Comparison of ENCODE assay signal across 6 cellular contexts in the genomic region with DNA sequence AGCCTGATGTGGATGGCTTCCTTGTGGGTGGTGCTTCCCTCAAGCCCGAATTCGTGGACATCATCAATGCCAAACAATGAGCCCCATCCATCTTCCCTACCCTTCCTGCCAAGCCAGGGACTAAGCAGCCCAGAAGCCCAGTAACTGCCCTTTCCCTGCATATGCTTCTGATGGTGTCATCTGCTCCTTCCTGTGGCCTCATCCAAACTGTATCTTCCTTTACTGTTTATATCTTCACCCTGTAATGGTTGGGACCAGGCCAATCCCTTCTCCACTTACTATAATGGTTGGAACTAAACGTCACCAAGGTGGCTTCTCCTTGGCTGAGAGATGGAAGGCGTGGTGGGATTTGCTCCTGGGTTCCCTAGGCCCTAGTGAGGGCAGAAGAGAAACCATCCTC. TPM values are rescaled to one million over a fixed set of nuclear protein-coding genes. Genes with fewer than 3 reads are reported as not detected.
DNase-seq lines count a peak whose midpoint lies in the region; ATAC-seq and TF ChIP-seq lines count a peak whose summit lies in the region.
"Not testable (repeated sequence)": the region's sequence is repeated elsewhere in the genome, so short reads cannot be mapped to it uniquely, and the experiment has no call there.

No MANE protein-coding gene starts in this region.

- not testable (repeated sequence) for H3F3A ChIP-seq in Loucy (ENCODE audit: low read depth)

- H3K36me3 ChIP-seq in Loucy (ENCODE audit: insufficient read depth, low read length) (peaks cover 27% of the 10 kb centered on the region; the same call in 1 of the 2 replicates), neutrophil (peaks cover 21% of the 10 kb centered on the region)

- H4K20me1 ChIP-seq in Loucy (ENCODE audit: insufficient read depth, low read length, poor library complexity, severe bottlenecking): peaks cover 51% of the 10 kb centered on the region

- H3K27me3 ChIP-seq in CD4-positive, alpha-beta T cell (ENCODE audit: control insufficient read depth, insufficient read depth, low read length); Loucy (ENCODE audit: insufficient read depth, low read length, poor library complexity, severe bottlenecking); neutrophil: not testable (repeated sequence)

- H3K79me2 ChIP-seq in Loucy (ENCODE audit: insufficient read depth, low read length): peaks cover 67% of the 10 kb centered on the region

- not testable (repeated sequence) for DNase-seq in CD4-positive, alpha-beta T cell; activated CD4-positive, alpha-beta T cell treated with anti-CD3 and anti-CD28 coated beads for 36 hours; activated naive CD8-positive, alpha-beta T cell treated with anti-CD3 and anti-CD28 coated beads, Interleukin-2, amount 10 ng/mL, durations not matched to agents 7 days and 5 days
- DNase-seq in fibroblast of gingiva (ENCODE audit: low read depth): peak; percentile 28

- peak overlapping the region; percentile 98 for H3K4me2 ChIP-seq in Loucy (ENCODE audit: low read depth, low read length, poor library complexity, severe bottlenecking)

- peak overlapping the region; percentile 94 for H3K4me3 ChIP-seq in Loucy (ENCODE audit: low read length, poor library complexity, severe bottlenecking)
- H3K4me3 ChIP-seq in neutrophil (ENCODE audit: low read depth in 1 of 2, low read length in 1 of 2): not testable (repeated sequence)

- peaks cover 38% of the 10 kb centered on the region for H3K36me3 Mint-ChIP-seq in CD4-positive, alpha-beta T cell (ENCODE audit: low read depth)
- H3K36me3 Mint-ChIP-seq in activated CD4-positive, alpha-beta T cell treated with anti-CD3 and anti-CD28 coated beads for 36 hours (ENCODE audit: low read depth): peaks cover 66% of the 10 kb centered on the region
- peaks cover 31% of the 10 kb centered on the region for H3K36me3 Mint-ChIP-seq in activated naive CD8-positive, alpha-beta T cell treated with anti-CD3 and anti-CD28 coated beads, Interleukin-2, amount 10 ng/mL, durations not matched to agents 7 days and 5 days

- intact Hi-C loops in CD4-positive, alpha-beta T cell (cut with DNase I, micrococcal nuclease): loop anchor here (5.0 kb wide), 2 partner anchors 42 to 147 kb away; partner anchors contain the start of genes ENO2 (in 1 of the 2) and LPCAT3 (in 1 of the 2)
- intact Hi-C loops in activated CD4-positive, alpha-beta T cell treated with anti-CD3 and anti-CD28 coated beads for 36 hours (cut with DNase I, micrococcal nuclease): loop anchor here in 1 of 2 experiments (5.0 kb wide), 2 partner anchors 67 to 92 kb away; no protein-coding TSS in a partner anchor

- peak overlapping the region; percentile 92 for H3K9ac ChIP-seq in Loucy (ENCODE audit: low read depth, low read length, poor library complexity, severe bottlenecking)

- not testable (repeated sequence) for H3K9me3 ChIP-seq in CD4-positive, alpha-beta T cell (ENCODE audit: control insufficient read depth, low read length); Loucy (ENCODE audit: insufficient read depth, low read depth, low read length); neutrophil

- POLR2A ChIA-PET in CD4-positive, alpha-beta T cell (lab: Charles Lee): interaction anchor here (4.2 kb wide), 1 partner anchor 18 kb away, joined by 106 read pairs; the partner anchor contains the start of genes CDCA3 and USP5
- POLR2A ChIA-PET in activated CD4-positive, alpha-beta T cell treated with anti-CD3 and anti-CD28 coated beads for 36 hours (lab: Charles Lee): interaction anchor here (0.6 to 6.8 kb wide), 4 partner anchors 18 to 177 kb away, joined by 3 to 65 read pairs (median 15); partner anchors contain the start of genes C12orf57, CDCA3, RNU7-1 and USP5
- POLR2A ChIA-PET in activated naive CD8-positive, alpha-beta T cell treated with anti-CD3 and anti-CD28 coated beads, Interleukin-2, amount 10 ng/mL, durations not matched to agents 7 days and 5 days (lab: Charles Lee): interaction anchor here (0.7 to 4.6 kb wide), 4 partner anchors 12 to 148 kb away, joined by 3 to 27 read pairs (median 8); partner anchors contain the start of gene LPCAT3

- CTCF ChIA-PET in CD4-positive, alpha-beta T cell (lab: Charles Lee): interaction anchor here (0.5 to 10.3 kb wide), 6 partner anchors 18 to 184 kb away, joined by 3 to 153 read pairs (median 18); partner anchors contain the start of genes C12orf57, CDCA3, RNU7-1 and USP5
- CTCF ChIA-PET in activated CD4-positive, alpha-beta T cell treated with anti-CD3 and anti-CD28 coated beads for 36 hours (lab: Charles Lee): interaction anchor here (1.0 to 2.4 kb wide), 8 partner anchors 21 to 242 kb away, joined by 3 to 10 read pairs (median 6); partner anchors contain the start of genes CD4 and MLF2

- not testable (repeated sequence) for H3K9me2 ChIP-seq in Loucy (replicated peaks; ENCODE audit: low read depth, low read length)

- H2AFZ ChIP-seq in Loucy (ENCODE audit: low read length): not testable (repeated sequence)

- H3K4me1 Mint-ChIP-seq in CD4-positive, alpha-beta T cell (ENCODE audit: low read depth): peaks cover 69% of the 10 kb centered on the region
- peaks cover 52% of the 10 kb centered on the region for H3K4me1 Mint-ChIP-seq in activated CD4-positive, alpha-beta T cell treated with anti-CD3 and anti-CD28 coated beads for 36 hours
- peaks cover 44% of the 10 kb centered on the region for H3K4me1 Mint-ChIP-seq in activated naive CD8-positive, alpha-beta T cell treated with anti-CD3 and anti-CD28 coated beads, Interleukin-2, amount 10 ng/mL, durations not matched to agents 7 days and 5 days

- peak overlapping the region; percentile 88 for H3K4me3 Mint-ChIP-seq in CD4-positive, alpha-beta T cell
- H3K4me3 Mint-ChIP-seq in activated CD4-positive, alpha-beta T cell treated with anti-CD3 and anti-CD28 coated beads for 36 hours: peak overlapping the region; percentile 93
- peak overlapping the region; percentile 94 for H3K4me3 Mint-ChIP-seq in activated naive CD8-positive, alpha-beta T cell treated with anti-CD3 and anti-CD28 coated beads, Interleukin-2, amount 10 ng/mL, durations not matched to agents 7 days and 5 days

- not testable (repeated sequence) for ATAC-seq in CD4-positive, alpha-beta T cell (ENCODE audit: poor library complexity); activated CD4-positive, alpha-beta T cell treated with anti-CD3 and anti-CD28 coated beads for 36 hours; activated naive CD8-positive, alpha-beta T cell treated with anti-CD3 and anti-CD28 coated beads, Interleukin-2, amount 10 ng/mL, durations not matched to agents 7 days and 5 days (ENCODE audit: low read depth)

- H3K27me3 Mint-ChIP-seq in CD4-positive, alpha-beta T cell; activated CD4-positive, alpha-beta T cell treated with anti-CD3 and anti-CD28 coated beads for 36 hours; activated naive CD8-positive, alpha-beta T cell treated with anti-CD3 and anti-CD28 coated beads, Interleukin-2, amount 10 ng/mL, durations not matched to agents 7 days and 5 days: not testable (repeated sequence)

- H3K9me3 Mint-ChIP-seq in CD4-positive, alpha-beta T cell; activated CD4-positive, alpha-beta T cell treated with anti-CD3 and anti-CD28 coated beads for 36 hours (ENCODE audit: low read depth); activated naive CD8-positive, alpha-beta T cell treated with anti-CD3 and anti-CD28 coated beads, Interleukin-2, amount 10 ng/mL, durations not matched to agents 7 days and 5 days: not testable (repeated sequence)

- H3K27ac Mint-ChIP-seq in CD4-positive, alpha-beta T cell: peak overlapping the region; percentile 76
- peak overlapping the region; percentile 92 for H3K27ac Mint-ChIP-seq in activated CD4-positive, alpha-beta T cell treated with anti-CD3 and anti-CD28 coated beads for 36 hours
- peak overlapping the region; percentile 63 for H3K27ac Mint-ChIP-seq in activated naive CD8-positive, alpha-beta T cell treated with anti-CD3 and anti-CD28 coated beads, Interleukin-2, amount 10 ng/mL, durations not matched to agents 7 days and 5 days

- not testable (repeated sequence) for H3K27ac ChIP-seq in CD4-positive, alpha-beta T cell (ENCODE audit: low read depth, low read length)
- H3K27ac ChIP-seq in neutrophil: peak overlapping the region; percentile 86

- H3K4me1 ChIP-seq in Loucy (ENCODE audit: insufficient read depth, low read length, poor library complexity, severe bottlenecking) (peaks cover 42% of the 10 kb centered on the region), neutrophil (ENCODE audit: control insufficient read depth in 1 of 2, insufficient read depth in 1 of 2, low read depth in 1 of 2, low read length in 1 of 2) (peaks cover 70 to 72% of the 10 kb centered on the region in 2 experiments)

- not testable (repeated sequence) for TF ChIP-seq CTCF in CD4-positive, alpha-beta T cell (IDR thresholded peaks at IDR 0.05); Loucy (conservative IDR thresholded peaks at IDR 0.05; ENCODE audit: low read length); neutrophil (IDR thresholded peaks at IDR 0.05)

RNA-seq across cellular contexts. Expression of gene SPSB2, which starts 2.8 kb away (rescaled TPM):
- 1 to 10 TPM; 3.2 to 3.3 TPM for total RNA-seq in CD4-positive, alpha-beta T cell
- total RNA-seq in activated CD4-positive, alpha-beta T cell treated with anti-CD3 and anti-CD28 coated beads for 36 hours: 1 to 10 TPM; 1.7 to 2.2 TPM
- total RNA-seq in activated naive CD8-positive, alpha-beta T cell treated with anti-CD3 and anti-CD28 coated beads, Interleukin-2, amount 10 ng/mL, durations not matched to agents 7 days and 5 days: 10 to 100 TPM; 16.4 to 17.0 TPM

RNA-seq across cellular contexts. Expression of gene TPI1, which starts 3.0 kb away (rescaled TPM):
- 10 to 100 TPM; 46.8 to 48.7 TPM for total RNA-seq in CD4-positive, alpha-beta T cell
- 1,000 to 10,000 TPM; 1,824 to 2,753 TPM for total RNA-seq in activated CD4-positive, alpha-beta T cell treated with anti-CD3 and anti-CD28 coated beads for 36 hours
- total RNA-seq in activated naive CD8-positive, alpha-beta T cell treated with anti-CD3 and anti-CD28 coated beads, Interleukin-2, amount 10 ng/mL, durations not matched to agents 7 days and 5 days: 1,000 to 10,000 TPM; 1,129 to 1,200 TPM

RNA-seq across cellular contexts. Expression of gene USP5, which starts 18.4 kb away (rescaled TPM):
- total RNA-seq in CD4-positive, alpha-beta T cell: 10 to 100 TPM; 31.8 to 33.4 TPM
- total RNA-seq in activated CD4-positive, alpha-beta T cell treated with anti-CD3 and anti-CD28 coated beads for 36 hours: 100 to 1,000 TPM; 128 to 132 TPM
- total RNA-seq in activated naive CD8-positive, alpha-beta T cell treated with anti-CD3 and anti-CD28 coated beads, Interleukin-2, amount 10 ng/mL, durations not matched to agents 7 days and 5 days: 10 to 100 TPM; 84.8 to 95.4 TPM

RNA-seq across cellular contexts. Expression of gene CDCA3, which starts 19.2 kb away (rescaled TPM):
- total RNA-seq in CD4-positive, alpha-beta T cell: under 1 TPM; 0.80 to 0.89 TPM
- total RNA-seq in activated CD4-positive, alpha-beta T cell treated with anti-CD3 and anti-CD28 coated beads for 36 hours: 10 to 100 TPM; 87.8 to 99.7 TPM
- 10 to 100 TPM; 76.7 to 85.2 TPM for total RNA-seq in activated naive CD8-positive, alpha-beta T cell treated with anti-CD3 and anti-CD28 coated beads, Interleukin-2, amount 10 ng/mL, durations not matched to agents 7 days and 5 days

RNA-seq across cellular contexts. Expression of gene GNB3, which starts 29.6 kb away (rescaled TPM):
- total RNA-seq in CD4-positive, alpha-beta T cell: under 1 TPM; 0.75 to 0.85 TPM
- total RNA-seq in activated CD4-positive, alpha-beta T cell treated with anti-CD3 and anti-CD28 coated beads for 36 hours: under 1 TPM; 0.66 to 0.76 TPM
- total RNA-seq in activated naive CD8-positive, alpha-beta T cell treated with anti-CD3 and anti-CD28 coated beads, Interleukin-2, amount 10 ng/mL, durations not matched to agents 7 days and 5 days: 1 to 10 TPM; 2.6 to 3.1 TPM

Comparison
In these comparisons a context has a peak if more than half of its experiments do, and no peak if none do; other contexts are left out.
1. RNA of gene SPSB2, which starts 2.8 kb away (total RNA-seq): 16.4 to 17.0 TPM in activated naive CD8-positive, alpha-beta T cell treated with anti-CD3 and anti-CD28 coated beads, Interleukin-2, amount 10 ng/mL, durations not matched to agents 7 days and 5 days; 3.2 to 3.3 TPM in CD4-positive, alpha-beta T cell and 1.7 to 2.2 TPM in activated CD4-positive, alpha-beta T cell treated with anti-CD3 and anti-CD28 coated beads for 36 hours; every median in the first group is over 4 times any median in the second.
2. RNA of gene TPI1, which starts 3.0 kb away (total RNA-seq): 1,824 to 2,753 TPM in activated CD4-positive, alpha-beta T cell treated with anti-CD3 and anti-CD28 coated beads for 36 hours and 1,129 to 1,200 TPM in activated naive CD8-positive, alpha-beta T cell treated with anti-CD3 and anti-CD28 coated beads, Interleukin-2, amount 10 ng/mL, durations not matched to agents 7 days and 5 days; 46.8 to 48.7 TPM in CD4-positive, alpha-beta T cell; every median in the first group is over 10 times any median in the second.
3. Peak in every context shown above with its lines, with median percentiles within 50 percentile points of each other: H3K27ac Mint-ChIP-seq and H3K4me3 Mint-ChIP-seq.